ENCODE assay signal across 9 cellular contexts in the genomic region with DNA sequence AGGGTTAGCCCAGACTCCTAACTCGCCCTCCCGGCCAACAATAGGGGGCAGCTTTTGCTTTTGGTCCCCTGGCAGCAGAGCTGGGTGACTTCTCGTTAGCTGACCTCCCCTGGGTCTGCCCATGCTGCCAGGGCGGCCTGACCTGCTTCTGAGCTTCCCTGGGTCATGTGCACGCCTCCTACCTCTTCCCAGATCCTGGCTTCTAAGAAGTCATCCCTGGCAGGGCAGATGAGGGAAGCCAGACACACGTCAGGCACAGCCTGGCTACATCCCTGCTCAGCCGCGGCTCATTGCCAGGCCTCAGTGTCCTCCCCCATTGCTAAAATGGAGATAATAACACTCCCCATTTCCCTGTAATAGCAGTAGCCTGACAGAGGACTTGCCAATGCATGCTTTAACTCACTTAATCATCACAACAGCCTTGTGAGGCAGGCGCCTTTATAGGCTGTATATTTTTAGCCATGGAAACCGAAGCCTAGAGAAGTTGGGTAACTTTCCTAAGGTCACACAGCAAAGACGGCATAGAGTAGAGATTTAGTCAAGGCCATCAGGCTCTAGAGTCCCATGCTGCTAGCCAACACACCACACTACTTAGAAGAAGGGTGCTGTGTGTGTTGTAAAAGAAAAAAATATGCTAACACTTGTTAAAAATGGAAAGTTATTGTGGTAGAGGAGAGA. TPM values are rescaled to one million over a fixed set of nuclear protein-coding genes. Genes with fewer than 3 reads are reported as not detected.
DNase-seq lines count a peak whose midpoint lies in the region; ATAC-seq, FAIRE-seq and TF ChIP-seq lines count a peak whose summit lies in the region.
"Had no signal": no experiment of that assay in that cellular context is flagged by ENCODE, and none has a peak within 500 bp of the region (broad histone marks: within the 10 kb centered on the region; RNA-seq: fewer than 3 reads in every experiment).

No MANE protein-coding gene starts in this region.

- CTCF ChIA-PET in CD4-positive, alpha-beta T cell (lab: Charles Lee): interaction anchor here (1.1 kb wide), 1 partner anchor 14 kb away, joined by 3 read pairs; a partner anchor contains a TSS

- no peaks in the 10 kb centered on the region for H3K27me3 Mint-ChIP-seq in CD4-positive, alpha-beta T cell

- peaks cover 47% of the 10 kb centered on the region for H3K4me1 Mint-ChIP-seq in CD4-positive, alpha-beta T cell (ENCODE audit: low read depth)

- intact Hi-C loops in CD4-positive, alpha-beta T cell (cut with DNase I, micrococcal nuclease): no loop called here

- peak overlapping the region; percentile 89 for H3K4me3 Mint-ChIP-seq in CD4-positive, alpha-beta T cell

- no peak for ATAC-seq in CD4-positive, alpha-beta T cell (ENCODE audit: poor library complexity)
- no peak for ATAC-seq in GM21825 (IDR thresholded peaks at IDR 0.05; ENCODE audit: unreplicated experiment)

- no peak overlapping the region for H3K27ac Mint-ChIP-seq in CD4-positive, alpha-beta T cell

- H3K9me3 Mint-ChIP-seq in CD4-positive, alpha-beta T cell: no peaks in the 10 kb centered on the region

- TF ChIP-seq CTCF in CD4-positive, alpha-beta T cell (IDR thresholded peaks at IDR 0.05): no peak
- no peak for TF ChIP-seq CTCF in D721Med (IDR thresholded peaks at IDR 0.05; ENCODE audit: insufficient read depth, missing control alignments)

- DNase-seq in CD4-positive, alpha-beta T cell: no peak
- peak; percentile 54 for DNase-seq in SK-N-DZ (ENCODE audit: low spot score)
- DNase-seq in fibroblast of gingiva (ENCODE audit: low read depth): peak; percentile 31
- DNase-seq in occipital lobe (lab: John Stamatoyannopoulos, UW): peak; percentile 15
- DNase-seq in D721Med (ENCODE audit: insufficient read length, low spot score): no peak
- no peak for DNase-seq in KG1 (lab: John Stamatoyannopoulos, UW)
- DNase-seq in G401 (ENCODE audit: low spot score): no peak
- DNase-seq: NCI-H2029 had no signal

- in situ Hi-C loops in G401 (cut with HindIII; ENCODE audit: low sequenced_read_pairs): no loop called here

- H3K27me3 ChIP-seq in CD4-positive, alpha-beta T cell (ENCODE audit: control insufficient read depth, insufficient read depth, low read length): no peaks in the 10 kb centered on the region

- POLR2A ChIA-PET in CD4-positive, alpha-beta T cell (lab: Charles Lee): no interaction called here

- peaks cover 25% of the 10 kb centered on the region for H3K36me3 Mint-ChIP-seq in CD4-positive, alpha-beta T cell (ENCODE audit: low read depth)

- no peak for FAIRE-seq in D721Med (lab: Jason Lieb, UNC)

- no peak overlapping the region for H3K27ac ChIP-seq in CD4-positive, alpha-beta T cell (ENCODE audit: low read depth, low read length)

- H3K9me3 ChIP-seq in CD4-positive, alpha-beta T cell (ENCODE audit: control insufficient read depth, low read length): no peaks in the 10 kb centered on the region

RNA-seq across cellular contexts. Expression of a gene that starts 2.1 kb away (rescaled TPM):
- total RNA-seq in CD4-positive, alpha-beta T cell: 1 to 10 TPM; 3.0 to 3.1 TPM
- polyA plus RNA-seq in SK-N-DZ (2014; cell fraction: cytosol; rRNA removed): 0.06 and 0.25 TPM in 2 replicates
- 0.03 and 0.05 TPM in 2 replicates for polyA plus RNA-seq in SK-N-DZ (2014; cell fraction: nucleus; rRNA removed)
- total RNA-seq in occipital lobe: 0.31 TPM
- total RNA-seq in G401 (2014; rRNA removed; shearing (Covaris generic)): 1.2 and 1.4 TPM in 2 replicates

RNA-seq across cellular contexts. Expression of a gene that starts 6.0 kb away (rescaled TPM):
- 10 to 100 TPM; 15.9 to 17.1 TPM for total RNA-seq in CD4-positive, alpha-beta T cell
- polyA plus RNA-seq in SK-N-DZ (2014; cell fraction: cytosol; rRNA removed): 73.2 and 80.4 TPM in 2 replicates
- 65.2 and 72.6 TPM in 2 replicates for polyA plus RNA-seq in SK-N-DZ (2014; cell fraction: nucleus; rRNA removed)
- 41.8 TPM for total RNA-seq in occipital lobe
- 114 TPM in 2 replicates for total RNA-seq in G401 (2014; rRNA removed; shearing (Covaris generic))

RNA-seq across cellular contexts. Expression of a gene that starts 13.8 kb away (rescaled TPM):
- total RNA-seq in CD4-positive, alpha-beta T cell: 1 to 10 TPM; 8.0 to 9.6 TPM
- polyA plus RNA-seq in SK-N-DZ (2014; cell fraction: cytosol; rRNA removed): 0.85 and 3.7 TPM in 2 replicates
- polyA plus RNA-seq in SK-N-DZ (2014; cell fraction: nucleus; rRNA removed): 2.0 and 5.3 TPM in 2 replicates
- total RNA-seq in occipital lobe: 10.5 TPM
- total RNA-seq in G401 (2014; rRNA removed; shearing (Covaris generic)): 0.88 and 6.9 TPM in 2 replicates

RNA-seq across cellular contexts. Expression of a gene that starts 17.7 kb away (rescaled TPM):
- not detected for total RNA-seq in CD4-positive, alpha-beta T cell
- polyA plus RNA-seq in SK-N-DZ (2014; cell fraction: cytosol; rRNA removed): not detected in 2 replicates
- polyA plus RNA-seq in SK-N-DZ (2014; cell fraction: nucleus; rRNA removed): not detected in 2 replicates
- total RNA-seq in occipital lobe: not detected
- total RNA-seq in G401 (2014; rRNA removed; shearing (Covaris generic)): not detected in 2 replicates

RNA-seq across cellular contexts. Expression of a gene that starts 52.6 kb away (rescaled TPM):
- 10 to 100 TPM; 61.2 to 64.4 TPM for total RNA-seq in CD4-positive, alpha-beta T cell
- polyA plus RNA-seq in SK-N-DZ (2014; cell fraction: cytosol; rRNA removed): 321 and 441 TPM in 2 replicates
- polyA plus RNA-seq in SK-N-DZ (2014; cell fraction: nucleus; rRNA removed): 139 and 164 TPM in 2 replicates
- 102 TPM for total RNA-seq in occipital lobe
- 518 and 528 TPM in 2 replicates for total RNA-seq in G401 (2014; rRNA removed; shearing (Covaris generic))

Comparison
In these comparisons a context has a peak if more than half of its experiments do, and no peak if none do; other contexts are left out.
1. DNase-seq: peak in SK-N-DZ (single experiment), fibroblast of gingiva (single experiment) and occipital lobe (single experiment); none in CD4-positive, alpha-beta T cell (0 of 10), D721Med (single experiment), KG1 (single experiment) and G401 (single experiment).